In genomic region chr15:63484433-63484832, GRCh38 we compare ENCODE assay signal across 18 cellular contexts. TPM values are rescaled to one million over a fixed set of nuclear protein-coding genes. Genes with fewer than 3 reads are reported as not detected.
A peak's percentile ranks its signal among the peaks of the same experiment; 100 is the strongest.
DNase-seq lines count a peak whose midpoint lies in the region; ATAC-seq and TF ChIP-seq lines count a peak whose summit lies in the region.
"Had no signal": no experiment of that assay in that cellular context is flagged by ENCODE, and none has a peak within 500 bp of the region (broad histone marks: within the 10 kb centered on the region; RNA-seq: fewer than 3 reads in every experiment).

No MANE protein-coding gene starts in this region.

- H3K9me3 ChIP-seq in BLaER1 (no peaks in the 10 kb centered on the region), esophagus squamous epithelium (no peaks in the 10 kb centered on the region)
- no peaks in the 10 kb centered on the region for H3K9me3 ChIP-seq in CD4-positive, alpha-beta T cell (ENCODE audit: control insufficient read depth, low read length)
- H3K9me3 ChIP-seq: heart right ventricle, stomach, vagina had no signal

- CTCF ChIA-PET in CD4-positive, alpha-beta T cell (lab: Charles Lee): interaction anchor here (1.1 to 3.7 kb wide), 5 partner anchors 13 to 22 kb away, joined by 3 to 20 read pairs (median 11); partner anchors contain the start of gene USP3
- CTCF ChIA-PET in RWPE1 (lab: Yijun Ruan, JAX): no interaction called here

- H3K4me1 ChIP-seq in BLaER1: peaks cover 57% of the 10 kb centered on the region
- H3K4me1 ChIP-seq in esophagus squamous epithelium: peaks cover 0 to 57% (median 24%) of the 10 kb centered on the region in 3 donors
- H3K4me1 ChIP-seq: parathyroid adenoma had no signal

- no peaks in the 10 kb centered on the region for H4K20me1 ChIP-seq in BLaER1

- H3K4me3 ChIP-seq in BLaER1 (no peak overlapping the region), esophagus squamous epithelium (no peak overlapping the region)
- H3K4me3 ChIP-seq: heart right ventricle, stomach, vagina had no signal

- no peak for DNase-seq in CD4-positive, alpha-beta T cell
- DNase-seq in RWPE1 (ENCODE audit: low spot score): no peak
- no peak for DNase-seq in esophagus squamous epithelium (lab: John Stamatoyannopoulos, UW)
- no peak for DNase-seq in DMS53 (lab: John Stamatoyannopoulos, UW)
- no peak for DNase-seq in medulla oblongata (ENCODE audit: extremely low spot score)
- DNase-seq: amygdala, heart right ventricle, HFFc6, islet precursor cell, NCI-H1105, NCI-H2171 treated with DMSO at 0.1 percent for 48 hours, SHP77 treated with DMSO at 0.1 percent for 48 hours, stomach had no signal

- no peaks in the 10 kb centered on the region for H3K27me3 Mint-ChIP-seq in CD4-positive, alpha-beta T cell
- H3K27me3 Mint-ChIP-seq in dendritic cell treated with granulocyte-macrophage colony-stimulating factor and Interleukin-4, amounts not matched to agents 40 ng/mL and 50 ng/mL, for 4 days: no peaks in the 10 kb centered on the region

- TF ChIP-seq POLR2A in esophagus squamous epithelium (IDR thresholded peaks at IDR 0.05): no peak

- ATAC-seq in CD4-positive, alpha-beta T cell (ENCODE audit: poor library complexity): no peak
- ATAC-seq: esophagus mucosa, heart right ventricle had no signal

- 84 to 92% methylated on average over 3 to 5 of the region's 5 CpGs for WGBS in esophagus squamous epithelium, 2 donors

- H3K4me2 ChIP-seq in BLaER1: 0 out of 2 replicates have a peak overlapping the region, but pooled peaks have one; percentile 23

- peak overlapping the region; percentile 95 for H3K27ac Mint-ChIP-seq in CD4-positive, alpha-beta T cell
- peak overlapping the region; percentile 88 for H3K27ac Mint-ChIP-seq in dendritic cell treated with granulocyte-macrophage colony-stimulating factor and Interleukin-4, amounts not matched to agents 40 ng/mL and 50 ng/mL, for 4 days
- H3K27ac Mint-ChIP-seq: HFFc6 had no signal

- H3K27me3 ChIP-seq in BLaER1 (no peaks in the 10 kb centered on the region), esophagus squamous epithelium (no peaks in the 10 kb centered on the region)
- H3K27me3 ChIP-seq in CD4-positive, alpha-beta T cell (ENCODE audit: control insufficient read depth, insufficient read depth, low read length): no peaks in the 10 kb centered on the region
- H3K27me3 ChIP-seq: heart right ventricle, stomach, vagina had no signal

- no peaks in the 10 kb centered on the region for H3K36me3 ChIP-seq in BLaER1
- no peaks in the 10 kb centered on the region for H3K36me3 ChIP-seq in esophagus squamous epithelium
- H3K36me3 ChIP-seq: heart right ventricle, stomach, vagina had no signal

- no peaks in the 10 kb centered on the region for H3K9me3 Mint-ChIP-seq in CD4-positive, alpha-beta T cell
- no peaks in the 10 kb centered on the region for H3K9me3 Mint-ChIP-seq in dendritic cell treated with granulocyte-macrophage colony-stimulating factor and Interleukin-4, amounts not matched to agents 40 ng/mL and 50 ng/mL, for 4 days
- H3K9me3 Mint-ChIP-seq: HFFc6 had no signal

- no peak overlapping the region for H3K27ac ChIP-seq in BLaER1
- peak overlapping the region; percentile 64 for H3K27ac ChIP-seq in CD4-positive, alpha-beta T cell (ENCODE audit: low read depth, low read length)
- peak overlapping the region; percentile 36 for H3K27ac ChIP-seq in RWPE1
- H3K27ac ChIP-seq in esophagus squamous epithelium: no peak overlapping the region
- H3K27ac ChIP-seq: parathyroid adenoma, vagina had no signal

- no peak overlapping the region for H3K9ac ChIP-seq in BLaER1
- H3K9ac ChIP-seq: parathyroid adenoma had no signal

- POLR2A ChIA-PET in CD4-positive, alpha-beta T cell (lab: Charles Lee): interaction anchor here (0.7 to 11.7 kb wide), 11 partner anchors 11 to 117 kb away, joined by 3 to 367 read pairs (median 5); partner anchors contain the start of gene USP3
- POLR2A ChIA-PET in RWPE1 (lab: Yijun Ruan, JAX; ENCODE audit: low non-redundant PET): interaction anchor here (1.6 kb wide), 1 partner anchor 20 kb away, joined by 4 read pairs; the partner anchor contains the start of gene USP3

- peaks cover 75% of the 10 kb centered on the region for H3K4me1 Mint-ChIP-seq in CD4-positive, alpha-beta T cell (ENCODE audit: low read depth)
- peaks cover 74% of the 10 kb centered on the region for H3K4me1 Mint-ChIP-seq in dendritic cell treated with granulocyte-macrophage colony-stimulating factor and Interleukin-4, amounts not matched to agents 40 ng/mL and 50 ng/mL, for 4 days (ENCODE audit: low read depth)

- no peaks in the 10 kb centered on the region for H3K36me3 Mint-ChIP-seq in CD4-positive, alpha-beta T cell (ENCODE audit: low read depth)
- no peaks in the 10 kb centered on the region for H3K36me3 Mint-ChIP-seq in dendritic cell treated with granulocyte-macrophage colony-stimulating factor and Interleukin-4, amounts not matched to agents 40 ng/mL and 50 ng/mL, for 4 days (ENCODE audit: low read depth)

- intact Hi-C loops in CD4-positive, alpha-beta T cell (cut with DNase I, micrococcal nuclease): no loop called here
- intact Hi-C loops in dendritic cell treated with granulocyte-macrophage colony-stimulating factor and Interleukin-4, amounts not matched to agents 40 ng/mL and 50 ng/mL, for 4 days (cut with micrococcal nuclease): no loop called here
- intact Hi-C loops in esophagus squamous epithelium (cut with DNase I): no loop called here

- H3K4me3 Mint-ChIP-seq in CD4-positive, alpha-beta T cell: peak overlapping the region; percentile 53
- H3K4me3 Mint-ChIP-seq in dendritic cell treated with granulocyte-macrophage colony-stimulating factor and Interleukin-4, amounts not matched to agents 40 ng/mL and 50 ng/mL, for 4 days: peak overlapping the region; percentile 13
- H3K4me3 Mint-ChIP-seq: HFFc6 had no signal

- no peak for TF ChIP-seq CTCF in CD4-positive, alpha-beta T cell (IDR thresholded peaks at IDR 0.05)
- no peak for TF ChIP-seq CTCF in RWPE1 (conservative IDR thresholded peaks at IDR 0.05; ENCODE audit: low read depth)
- no peak for TF ChIP-seq CTCF in esophagus squamous epithelium (IDR thresholded peaks at IDR 0.05)

RNA-seq across cellular contexts. Expression of gene USP3, which starts 20.0 kb away (rescaled TPM):
- total RNA-seq in CD4-positive, alpha-beta T cell: 100 to 1,000 TPM; 280 to 282 TPM
- total RNA-seq in esophagus squamous epithelium: 10 to 100 TPM; 27.3 to 52.8 (median 32.2) TPM

Comparison
In these comparisons a context has a peak if more than half of its experiments do, and no peak if none do; other contexts are left out.
1. H3K27ac ChIP-seq: peak in CD4-positive, alpha-beta T cell (single experiment) and RWPE1 (single experiment); none in BLaER1 (single experiment) and esophagus squamous epithelium (0 of 4).
2. RNA of gene USP3, which starts 20.0 kb away (total RNA-seq): 280 to 282 TPM in CD4-positive, alpha-beta T cell; 27.3 to 52.8 TPM in esophagus squamous epithelium; every median in the first group is over 4 times any median in the second.